Comparison of ENCODE assay signal across 8 cellular contexts in the genomic region with DNA sequence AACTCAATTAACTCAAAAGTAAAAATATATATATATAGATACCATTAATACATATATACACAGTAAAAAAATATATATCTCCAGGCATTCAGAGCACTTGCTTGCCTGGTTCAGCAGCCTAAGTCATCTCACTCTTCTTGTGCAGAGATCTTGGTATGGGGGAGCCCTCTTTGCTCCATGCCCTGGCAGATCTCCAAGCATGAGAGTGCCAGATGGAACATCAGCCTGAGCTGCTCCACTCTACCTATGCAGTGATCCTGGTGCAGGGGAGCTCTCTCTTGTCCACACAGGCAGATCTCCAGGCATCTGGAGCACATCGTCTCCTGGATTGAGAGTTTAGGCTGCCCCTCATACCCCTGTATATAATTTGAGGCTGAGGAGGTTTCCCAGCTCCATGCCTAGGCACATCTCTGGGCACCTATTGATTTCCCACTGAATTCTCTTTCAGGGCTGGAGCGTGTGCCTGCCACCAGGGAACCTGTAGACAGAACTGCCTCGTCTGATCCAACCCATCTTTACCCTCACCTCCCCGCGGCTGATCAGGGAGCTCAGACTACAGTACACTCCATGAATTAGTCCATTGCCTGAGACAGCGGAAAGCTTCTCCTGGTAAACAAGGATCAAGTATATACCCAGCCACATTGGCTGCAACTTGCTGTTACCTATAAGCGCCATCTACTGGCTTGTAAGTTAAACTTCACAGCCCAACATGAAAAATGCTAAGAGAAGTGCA.
A peak's percentile ranks its signal among the peaks of the same experiment; 100 is the strongest.
DNase-seq lines count a peak whose midpoint lies in the region; ATAC-seq and TF ChIP-seq lines count a peak whose summit lies in the region.

No MANE protein-coding gene starts in this region.

- H3K27ac ChIP-seq in 22Rv1 (no peak overlapping the region), mesenchymal stem cell (ENCODE audit: low read length, poor library complexity, severe bottlenecking) (no peak overlapping the region)

- no peaks in the 10 kb centered on the region for H3K4me1 ChIP-seq in mesenchymal stem cell (ENCODE audit: control insufficient read depth, insufficient read depth, low read depth, low read length)

- H3K79me1 ChIP-seq in mesenchymal stem cell (replicated peaks; ENCODE audit: low read length, poor library complexity, severe bottlenecking) = no peaks in the 10 kb centered on the region

- no peaks in the 10 kb centered on the region for H3K36me3 ChIP-seq in mesenchymal stem cell (ENCODE audit: control insufficient read depth in 1 of 2, insufficient read depth in 2 of 2, low read depth in 1 of 2, low read length in 2 of 2)

- H3K18ac ChIP-seq in mesenchymal stem cell (ENCODE audit: low read depth in 1 of 2, low read length in 2 of 2) = no peak overlapping the region

- H3K4me3 ChIP-seq in cardiac fibroblast (replicated peaks in 1 of 2; ENCODE audit: low read depth in 2 of 2, low read length in 2 of 2) (no peak overlapping the region), mesenchymal stem cell (ENCODE audit: insufficient read depth in 1 of 2, low read depth in 1 of 2, low read length in 2 of 2) (no peak overlapping the region)

- H2AK5ac ChIP-seq in mesenchymal stem cell (ENCODE audit: low read length, severe bottlenecking) = no peak overlapping the region

- no peak overlapping the region for H3K9ac ChIP-seq in mesenchymal stem cell (ENCODE audit: low read length)

- H3K4me2 ChIP-seq in mesenchymal stem cell (ENCODE audit: low read length, poor library complexity, severe bottlenecking) = no peak overlapping the region

- no peak overlapping the region for H3K4ac ChIP-seq in mesenchymal stem cell (ENCODE audit: low read depth in 1 of 2, low read length in 2 of 2)

- 37% methylated on average over 6 of the region's 7 CpGs for WGBS in mesenchymal stem cell

- no peak overlapping the region for H3K14ac ChIP-seq in mesenchymal stem cell (ENCODE audit: low read length in 2 of 2)

- H4K91ac ChIP-seq in mesenchymal stem cell (ENCODE audit: low read length) = no peak overlapping the region

- H3K9me3 Mint-ChIP-seq in activated T-helper 1 cell treated with anti-CD3 and anti-CD28 coated beads, Interleukin-12 subunit alpha, Interleukin-12 subunit beta, Interleukin-2, Interleukin-4 antibody, amounts not matched to agents 30 ng/mL and 10 ng/mL and 1 ng/mL, durations not matched to agents 14 hours and 24 hours and 36 hours = peaks cover 13% of the 10 kb centered on the region

- no peaks in the 10 kb centered on the region for H3K36me3 Mint-ChIP-seq in activated T-helper 1 cell treated with anti-CD3 and anti-CD28 coated beads, Interleukin-12 subunit alpha, Interleukin-12 subunit beta, Interleukin-2, Interleukin-4 antibody, amounts not matched to agents 30 ng/mL and 10 ng/mL and 1 ng/mL, durations not matched to agents 14 hours and 24 hours and 36 hours (ENCODE audit: low read depth)

- no peak overlapping the region for H2AFZ ChIP-seq in mesenchymal stem cell (ENCODE audit: low read depth, low read length)

- H2BK120ac ChIP-seq in mesenchymal stem cell (ENCODE audit: low read depth, low read length) = no peak overlapping the region

- peaks cover 3% of the 10 kb centered on the region for H3K27me3 Mint-ChIP-seq in activated T-helper 1 cell treated with anti-CD3 and anti-CD28 coated beads, Interleukin-12 subunit alpha, Interleukin-12 subunit beta, Interleukin-2, Interleukin-4 antibody, amounts not matched to agents 30 ng/mL and 10 ng/mL and 1 ng/mL, durations not matched to agents 14 hours and 24 hours and 36 hours (ENCODE audit: insufficient read depth)

- peak; percentile 89 for ATAC-seq in GM18502 (IDR thresholded peaks at IDR 0.05; ENCODE audit: poor library complexity, unreplicated experiment)
- peak; percentile 84 for ATAC-seq in HG02981 (IDR thresholded peaks at IDR 0.05; ENCODE audit: unreplicated experiment)

- no peak overlapping the region for H4K8ac ChIP-seq in mesenchymal stem cell (ENCODE audit: low read length)

- peaks cover 3% of the 10 kb centered on the region for H3K9me3 ChIP-seq in mesenchymal stem cell (ENCODE audit: control insufficient read depth, low read length)

- no peak overlapping the region for H2BK12ac ChIP-seq in mesenchymal stem cell (ENCODE audit: low read length in 2 of 2)

- H2BK15ac ChIP-seq in mesenchymal stem cell (ENCODE audit: low read depth, poor library complexity, severe bottlenecking) = no peak overlapping the region

- no peaks in the 10 kb centered on the region for H3K27me3 ChIP-seq in mesenchymal stem cell (ENCODE audit: control insufficient read depth in 1 of 2, insufficient read depth in 1 of 2, low read length in 2 of 2)

- intact Hi-C loops in activated T-helper 1 cell treated with anti-CD3 and anti-CD28 coated beads, Interleukin-12 subunit alpha, Interleukin-12 subunit beta, Interleukin-2, Interleukin-4 antibody, amounts not matched to agents 30 ng/mL and 10 ng/mL and 1 ng/mL, durations not matched to agents 14 hours and 24 hours and 36 hours (cut with micrococcal nuclease) = no loop called here

- peak; percentile 88 for TF ChIP-seq CTCF in 22Rv1 (IDR thresholded peaks at IDR 0.05)
- peak; percentile 70 for TF ChIP-seq CTCF in cardiac fibroblast (IDR thresholded peaks at IDR 0.05; ENCODE audit: low read depth, low read length)

- DNase-seq in NCI-H2196 (lab: John Stamatoyannopoulos, UW; ENCODE audit: unreplicated experiment) (peak; percentile 65), cardiac fibroblast (ENCODE audit: low read depth in 2 of 2) (peak; percentile 64 to 70), mesenchymal stem cell (peak; percentile 59)
- DNase-seq in activated effector memory CD4-positive, alpha-beta T cell treated with anti-CD3 and anti-CD28 coated beads, Interleukin-2, amount 50 U/mL, for 16 hours = no peak
- no peak for DNase-seq in activated T-helper 1 cell treated with anti-CD3 and anti-CD28 coated beads, Interleukin-12 subunit alpha, Interleukin-12 subunit beta, Interleukin-2, Interleukin-4 antibody, amounts not matched to agents 30 ng/mL and 10 ng/mL and 1 ng/mL, durations not matched to agents 14 hours and 24 hours and 36 hours (ENCODE audit: low spot score)

- H2BK5ac ChIP-seq in mesenchymal stem cell (ENCODE audit: low read depth, low read length, poor library complexity, severe bottlenecking) = no peak overlapping the region

- H3K27ac Mint-ChIP-seq in activated T-helper 1 cell treated with anti-CD3 and anti-CD28 coated beads, Interleukin-12 subunit alpha, Interleukin-12 subunit beta, Interleukin-2, Interleukin-4 antibody, amounts not matched to agents 30 ng/mL and 10 ng/mL and 1 ng/mL, durations not matched to agents 14 hours and 24 hours and 36 hours = no peak overlapping the region

- H3K4me3 Mint-ChIP-seq in activated T-helper 1 cell treated with anti-CD3 and anti-CD28 coated beads, Interleukin-12 subunit alpha, Interleukin-12 subunit beta, Interleukin-2, Interleukin-4 antibody, amounts not matched to agents 30 ng/mL and 10 ng/mL and 1 ng/mL, durations not matched to agents 14 hours and 24 hours and 36 hours = no peak overlapping the region

- H3K23ac ChIP-seq in mesenchymal stem cell (ENCODE audit: low read length in 2 of 2) = no peak overlapping the region

- no peaks in the 10 kb centered on the region for H3K4me1 Mint-ChIP-seq in activated T-helper 1 cell treated with anti-CD3 and anti-CD28 coated beads, Interleukin-12 subunit alpha, Interleukin-12 subunit beta, Interleukin-2, Interleukin-4 antibody, amounts not matched to agents 30 ng/mL and 10 ng/mL and 1 ng/mL, durations not matched to agents 14 hours and 24 hours and 36 hours (ENCODE audit: low read depth)

Comparison
In these comparisons a context has a peak if more than half of its experiments do, and no peak if none do; other contexts are left out.
1. DNase-seq: peak in NCI-H2196 (single experiment), cardiac fibroblast (2 of 2) and mesenchymal stem cell (single experiment); none in activated effector memory CD4-positive, alpha-beta T cell treated with anti-CD3 and anti-CD28 coated beads, Interleukin-2, amount 50 U/mL, for 16 hours (single experiment) and activated T-helper 1 cell treated with anti-CD3 and anti-CD28 coated beads, Interleukin-12 subunit alpha, Interleukin-12 subunit beta, Interleukin-2, Interleukin-4 antibody, amounts not matched to agents 30 ng/mL and 10 ng/mL and 1 ng/mL, durations not matched to agents 14 hours and 24 hours and 36 hours (single experiment).